Comparison of ENCODE assay signal across 1 cellular context in genomic region chr3:126516152-126516935, GRCh38.
TF ChIP-seq lines count a peak whose summit lies in the region.

No MANE protein-coding gene starts in this region.

TF ChIP-seq in HepG2, 621 proteins besides CTCF, POLR2A, EP300 and RAD21:
- TF ChIP-seq ZNF629 (CRISPR knock-in tag; conservative IDR thresholded peaks at IDR 0.05): no peak
- TF ChIP-seq ZNF234 (CRISPR knock-in tag; conservative IDR thresholded peaks at IDR 0.05): 0 out of 2 replicates have a peak, but pooled peaks have one; percentile 18
- peak; percentile 19 for TF ChIP-seq YY1 (IDR thresholded peaks at IDR 0.05; ENCODE audit: insufficient read depth, insufficient replicate concordance, low read depth, low read length)
